In the genomic region with DNA sequence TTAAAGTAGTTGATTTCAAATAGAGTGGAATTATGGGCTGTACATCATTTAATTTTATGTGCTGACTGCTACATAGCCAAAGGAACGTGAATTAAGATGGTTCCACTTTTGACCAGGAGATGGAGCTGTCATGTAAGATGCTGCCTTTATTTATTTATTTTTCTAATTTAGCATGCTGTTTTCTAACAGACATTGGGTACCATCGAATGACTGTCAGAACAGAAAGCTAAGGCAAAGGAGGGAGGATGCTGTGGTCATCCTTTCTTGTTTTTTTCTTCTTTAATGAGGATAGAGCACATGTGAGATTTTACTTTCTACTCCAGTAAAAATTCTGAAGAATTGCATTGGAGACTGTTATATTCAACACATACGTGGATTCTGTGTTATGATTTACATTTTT, we compare ENCODE assay signal across 8 cellular contexts. TPM values are rescaled to one million over a fixed set of nuclear protein-coding genes. Genes with fewer than 3 reads are reported as not detected.
DNase-seq lines count a peak whose midpoint lies in the region; ATAC-seq, FAIRE-seq and TF ChIP-seq lines count a peak whose summit lies in the region.

SCN2A (plus strand) TSS at position 185 of the 400 bp plus-strand sequence. CDS start 56,410 bp downstream, outside the sequence.

- no peaks in the 10 kb centered on the region for H3K27me3 ChIP-seq in bronchial epithelial cell (ENCODE audit: control insufficient read depth, insufficient read depth, low read length)

- ATAC-seq in HG02885 (IDR thresholded peaks at IDR 0.05; ENCODE audit: poor library complexity, unreplicated experiment) = peak; percentile 78
- ATAC-seq in left lobe of liver = peak; percentile 54

- no peak within 1 kb of the TSS for H3K4me3 ChIP-seq in bronchial epithelial cell (ENCODE audit: low read depth, low read length)

- peak; percentile 58 for TF ChIP-seq CTCF in bronchial epithelial cell (IDR thresholded peaks at IDR 0.05; ENCODE audit: insufficient read depth, low read length, severe bottlenecking)

- no peaks in the 10 kb centered on the region for H3K36me3 ChIP-seq in bronchial epithelial cell (ENCODE audit: control insufficient read depth, insufficient read depth, low read length)

- DNase-seq in SHP77 (lab: John Stamatoyannopoulos, UW) (peak; percentile 28 to 30), SHP77 treated with DMSO at 0.1 percent for 48 hours (lab: John Stamatoyannopoulos, UW) (no peak), NCI-H2171 treated with DMSO at 0.1 percent for 48 hours (lab: John Stamatoyannopoulos, UW) (peak; percentile 60), bronchial epithelial cell (ENCODE audit: low read depth) (peak; percentile 72), left lobe of liver (ENCODE audit: low spot score) (no peak)
- DNase-seq in activated effector memory CD4-positive, alpha-beta T cell treated with Interleukin-2 at 50 U/mL for 16 hours = no peak
- no peak for DNase-seq in activated CD8-positive, alpha-beta memory T cell treated with anti-CD3 and anti-CD28 coated beads, Interleukin-2, amount 50 U/mL, for 4 hours

- FAIRE-seq in bronchial epithelial cell (lab: Jason Lieb, UNC) = no peak

RNA-seq across cellular contexts. Expression of gene SCN2A, which starts in this region (rescaled TPM):
- total RNA-seq in bronchial epithelial cell = under 0.01 TPM in 2 replicates
- 0.05 TPM for total RNA-seq in left lobe of liver

Comparison
In these comparisons a context has a peak if more than half of its experiments do, and no peak if none do; other contexts are left out.
1. DNase-seq: peak in SHP77 (2 of 2) and NCI-H2171 treated with DMSO at 0.1 percent for 48 hours (single experiment); none in SHP77 treated with DMSO at 0.1 percent for 48 hours (single experiment), left lobe of liver (single experiment), activated effector memory CD4-positive, alpha-beta T cell treated with Interleukin-2 at 50 U/mL for 16 hours (single experiment) and activated CD8-positive, alpha-beta memory T cell treated with anti-CD3 and anti-CD28 coated beads, Interleukin-2, amount 50 U/mL, for 4 hours (single experiment).
2. Peak in DNase-seq in bronchial epithelial cell; RNA of the gene not detected or under 1 TPM.
3. Peak in ATAC-seq in left lobe of liver; RNA of the gene not detected or under 1 TPM.